Comparison of ENCODE assay signal across 8 cellular contexts in the genomic region with DNA sequence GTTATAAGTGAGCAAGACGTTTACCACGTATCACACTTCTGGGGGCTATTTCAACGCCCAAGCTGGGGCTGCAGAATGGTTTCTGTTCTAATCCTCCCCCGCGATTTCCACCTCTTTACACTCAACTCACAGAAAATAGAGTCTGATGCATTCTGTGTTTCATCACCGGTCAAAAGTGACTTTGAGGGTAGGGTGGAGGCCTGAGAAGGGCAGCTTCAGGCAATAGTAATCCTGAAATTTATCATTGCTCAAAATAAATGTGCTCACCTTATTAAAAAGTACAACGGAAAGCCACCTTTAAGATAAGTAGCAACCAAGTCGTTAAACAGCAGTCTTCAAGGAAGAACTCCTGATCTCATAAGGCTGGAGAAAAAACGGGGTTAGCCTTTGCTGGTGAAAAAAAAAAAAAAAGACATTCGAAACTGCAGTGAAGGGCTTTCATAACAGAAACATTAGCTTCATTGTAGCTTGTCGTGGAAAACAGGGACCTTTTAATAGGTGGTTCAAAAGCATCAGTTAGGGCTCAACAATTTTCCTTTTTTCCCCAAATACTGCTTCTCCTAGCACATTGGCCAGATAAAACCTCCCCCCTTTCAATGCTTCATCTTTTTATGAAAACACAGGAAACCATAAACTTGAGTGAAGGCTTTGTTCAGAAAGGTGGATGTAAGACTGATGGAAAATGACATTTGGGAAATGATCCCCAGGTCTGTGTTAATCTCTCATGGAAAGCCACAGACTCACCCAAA.
DNase-seq lines count a peak whose midpoint lies in the region; ATAC-seq, FAIRE-seq and TF ChIP-seq lines count a peak whose summit lies in the region.

No MANE protein-coding gene starts in this region.

- H3K4me1 ChIP-seq in uterus = peaks cover 28 to 42% of the 10 kb centered on the region in 2 donors

- peak in 2 of 3 donors; percentile 8 to 13 for ATAC-seq in natural killer cell

- H3K4me1 Mint-ChIP-seq in natural killer cell = peaks cover 55 to 56% of the 10 kb centered on the region in 2 donors

- peak; percentile 54 for DNase-seq in stimulated activated naive CD4-positive, alpha-beta T cell treated with Interleukin-2 at 50 U/mL for 16 hours (lab: John Stamatoyannopoulos, UW)
- no peak for DNase-seq in stimulated activated naive CD4-positive, alpha-beta T cell (lab: John Stamatoyannopoulos, UW)
- peak; percentile 51 for DNase-seq in SW480 (ENCODE audit: low spot score)
- peak; percentile 39 to 59 for DNase-seq in dermis microvascular lymphatic vessel endothelial cell (ENCODE audit: low read depth in 2 of 2)
- no peak for DNase-seq in natural killer cell
- DNase-seq in uterus = peak in 1 of 2 donors; percentile 50
- DNase-seq in D721Med (ENCODE audit: insufficient read length, low spot score) = no peak
- DNase-seq in GOT3 (lab: John Stamatoyannopoulos, UW) = no peak

- peak overlapping the region; percentile 63 to 69 for H3K4me3 ChIP-seq in uterus

- H3K9me3 Mint-ChIP-seq in natural killer cell = no peaks in the 10 kb centered on the region

- no peaks in the 10 kb centered on the region for H3K36me3 ChIP-seq in uterus

- H3K4me3 Mint-ChIP-seq in natural killer cell = peak overlapping the region; percentile 96

- H3K9me3 ChIP-seq in uterus = no peaks in the 10 kb centered on the region

- H3K27me3 ChIP-seq in uterus = no peaks in the 10 kb centered on the region

- TF ChIP-seq CTCF in natural killer cell (IDR thresholded peaks at IDR 0.05) (no peak), uterus (IDR thresholded peaks at IDR 0.05) (no peak), D721Med (IDR thresholded peaks at IDR 0.05; ENCODE audit: insufficient read depth, missing control alignments) (no peak)

- intact Hi-C loops in natural killer cell (cut with micrococcal nuclease) (loop anchor here (1.0 to 5.0 kb wide), 3 partner anchors 28 to 39 kb away; a partner anchor contains a TSS), uterus (cut with DNase I; ENCODE audit: low total_unique reads) (loop anchor here (2.0 kb wide), 1 partner anchor 31 kb away; no protein-coding TSS in a partner anchor)

- H3K27ac Mint-ChIP-seq in natural killer cell = peak overlapping the region; percentile 92 to 96

- FAIRE-seq in D721Med (lab: Jason Lieb, UNC) = no peak

- H3K27me3 Mint-ChIP-seq in natural killer cell (ENCODE audit: low read depth in 2 of 2) = no peaks in the 10 kb centered on the region

- H3K27ac ChIP-seq in uterus = peak overlapping the region; percentile 98 to 100

- TF ChIP-seq POLR2A in uterus (IDR thresholded peaks at IDR 0.05) = no peak

- H3K36me3 Mint-ChIP-seq in natural killer cell = no peaks in the 10 kb centered on the region

Comparison
In these comparisons a context has a peak if more than half of its experiments do, and no peak if none do; other contexts are left out.
1. DNase-seq: peak in stimulated activated naive CD4-positive, alpha-beta T cell treated with Interleukin-2 at 50 U/mL for 16 hours (single experiment), SW480 (single experiment) and dermis microvascular lymphatic vessel endothelial cell (2 of 2); none in stimulated activated naive CD4-positive, alpha-beta T cell (0 of 6), natural killer cell (single experiment), D721Med (single experiment) and GOT3 (single experiment).